ENCODE assay signal across 8 cellular contexts in the genomic region with DNA sequence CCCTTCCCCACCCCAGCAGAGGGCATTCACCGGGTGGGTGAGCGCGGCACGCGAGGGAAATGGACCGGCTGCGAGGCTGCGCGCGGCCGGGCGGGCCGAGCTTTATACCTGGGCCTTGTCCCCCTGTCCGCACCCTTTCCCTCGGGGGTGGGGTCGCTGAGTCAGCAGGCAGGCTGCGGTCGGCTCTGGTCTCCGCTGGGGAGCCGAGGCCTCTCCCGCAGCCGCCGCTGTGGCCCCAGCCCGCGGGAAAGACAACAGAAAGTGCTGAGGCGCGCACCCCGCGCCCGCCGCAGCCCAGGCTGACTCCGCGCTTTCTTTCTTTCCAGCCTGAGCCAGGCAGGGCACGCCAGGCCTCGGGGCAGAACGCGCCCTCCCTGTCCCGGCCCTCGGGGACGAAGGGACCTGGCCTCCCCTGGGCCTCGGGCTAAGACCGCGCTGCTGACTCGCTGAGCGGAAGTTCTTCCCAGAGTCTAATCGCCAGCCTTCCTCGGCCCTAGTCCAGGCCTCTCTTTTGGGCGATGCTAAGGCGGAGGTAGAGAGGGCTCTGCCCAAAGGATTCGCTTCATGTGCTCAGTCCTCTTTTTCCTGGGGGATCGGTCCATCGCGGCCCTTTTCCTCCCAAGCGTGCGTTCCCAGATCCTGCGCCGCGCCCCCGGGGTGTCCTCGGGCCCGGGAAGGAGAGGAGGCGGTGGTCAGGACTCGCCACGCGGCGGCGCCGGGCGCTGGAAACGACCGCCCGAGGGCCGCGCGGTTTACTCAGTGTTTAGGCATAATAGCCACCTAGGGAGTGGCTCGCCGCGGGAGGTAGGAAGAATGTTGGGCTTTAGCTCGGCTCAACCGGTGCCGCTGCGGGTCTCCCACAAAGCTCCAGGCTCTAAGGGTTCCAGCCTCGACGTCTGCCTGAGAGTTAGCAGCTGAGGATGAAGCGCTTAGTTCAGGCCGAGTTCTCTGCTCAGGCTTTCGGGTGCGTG. TPM values are rescaled to one million over a fixed set of nuclear protein-coding genes. Genes with fewer than 3 reads are reported as not detected.
A peak's percentile ranks its signal among the peaks of the same experiment; 100 is the strongest.
DNase-seq lines count a peak whose midpoint lies in the region; ATAC-seq and TF ChIP-seq lines count a peak whose summit lies in the region.

A gene with protein sequence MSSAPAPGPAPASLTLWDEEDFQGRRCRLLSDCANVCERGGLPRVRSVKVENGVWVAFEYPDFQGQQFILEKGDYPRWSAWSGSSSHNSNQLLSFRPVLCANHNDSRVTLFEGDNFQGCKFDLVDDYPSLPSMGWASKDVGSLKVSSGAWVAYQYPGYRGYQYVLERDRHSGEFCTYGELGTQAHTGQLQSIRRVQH (minus strand): TSS at position 78 of the 971 bp plus-strand sequence. CDS start 246 bp downstream, outside the sequence.

- peaks cover 8% of the 10 kb centered on the region for H3K4me1 Mint-ChIP-seq in progenitor cell of endocrine pancreas (ENCODE audit: low read depth)

- no peaks in the 10 kb centered on the region for H3K9me2 ChIP-seq in Karpas-422 (replicated peaks; ENCODE audit: insufficient read depth, low read length)

- peak within 1 kb of the TSS; percentile 41 for H3K27ac Mint-ChIP-seq in progenitor cell of endocrine pancreas

- peak; percentile 83 for DNase-seq in DMS53 (lab: John Stamatoyannopoulos, UW)
- peak; percentile 35 for DNase-seq in NCI-H1105 treated with DMSO at 0.1 percent for 48 hours (lab: John Stamatoyannopoulos, UW)
- no peak for DNase-seq in progenitor cell of endocrine pancreas (ENCODE audit: low spot score, unreplicated experiment)
- DNase-seq in kidney glomerular epithelial cell (lab: John Stamatoyannopoulos, UW) = no peak
- no peak for DNase-seq in Karpas-422
- no peak for DNase-seq in GM19238 (ENCODE audit: insufficient read length, low spot score)

- ATAC-seq in GM21360 (IDR thresholded peaks at IDR 0.05; ENCODE audit: unreplicated experiment) = no peak

- no peaks in the 10 kb centered on the region for H3K9me3 Mint-ChIP-seq in progenitor cell of endocrine pancreas (ENCODE audit: low read depth)

- H3K27me3 ChIP-seq in endocrine pancreas (ENCODE audit: control insufficient read depth, insufficient read depth, low read length) = no peaks in the 10 kb centered on the region
- H3K27me3 ChIP-seq in Karpas-422 (ENCODE audit: low read length) = no peaks in the 10 kb centered on the region

- H3K4me3 Mint-ChIP-seq in progenitor cell of endocrine pancreas (ENCODE audit: low read depth) = peak within 1 kb of the TSS; percentile 35

- no peak within 1 kb of the TSS for H3K4me2 ChIP-seq in Karpas-422 (ENCODE audit: low read depth, low read length, poor library complexity, severe bottlenecking)

- peak; percentile 20 for TF ChIP-seq CTCF in progenitor cell of endocrine pancreas (IDR thresholded peaks at IDR 0.05; ENCODE audit: unreplicated experiment)

- H3K27me3 Mint-ChIP-seq in progenitor cell of endocrine pancreas = peaks cover 87% of the 10 kb centered on the region

- peak within 1 kb of the TSS; percentile 98 for H3K9ac ChIP-seq in endocrine pancreas (ENCODE audit: control insufficient read depth, insufficient read depth, low read length)
- no peak within 1 kb of the TSS for H3K9ac ChIP-seq in Karpas-422 (ENCODE audit: low read length)

- H3K27ac ChIP-seq in Karpas-422 (ENCODE audit: low read length) = no peak within 1 kb of the TSS

- H3K36me3 ChIP-seq in endocrine pancreas (ENCODE audit: control insufficient read depth, insufficient read depth, low read length) = no peaks in the 10 kb centered on the region
- no peaks in the 10 kb centered on the region for H3K36me3 ChIP-seq in Karpas-422 (ENCODE audit: insufficient read depth, low read length)

- H2AFZ ChIP-seq in Karpas-422 (ENCODE audit: low read length) = no peak within 1 kb of the TSS

- H3K4me1 ChIP-seq in endocrine pancreas (ENCODE audit: control insufficient read depth, insufficient read depth, low read length) (no peaks in the 10 kb centered on the region), Karpas-422 (ENCODE audit: low read length) (no peaks in the 10 kb centered on the region)

- no peaks in the 10 kb centered on the region for H3K79me2 ChIP-seq in Karpas-422 (ENCODE audit: low read length)

- H3K36me3 Mint-ChIP-seq in progenitor cell of endocrine pancreas (ENCODE audit: insufficient read depth) = no peaks in the 10 kb centered on the region

- no peaks in the 10 kb centered on the region for H4K20me1 ChIP-seq in Karpas-422 (ENCODE audit: insufficient read depth, low read depth, low read length)

- H3K9me3 ChIP-seq in endocrine pancreas (ENCODE audit: control insufficient read depth, low read length) = no peaks in the 10 kb centered on the region
- no peaks in the 10 kb centered on the region for H3K9me3 ChIP-seq in Karpas-422 (ENCODE audit: low read length)

- no peak within 1 kb of the TSS for H3K4me3 ChIP-seq in endocrine pancreas (ENCODE audit: control insufficient read depth, insufficient read depth, low read length)
- no peak within 1 kb of the TSS for H3K4me3 ChIP-seq in Karpas-422 (ENCODE audit: low read length)

RNA-seq across cellular contexts. Expression of the gene that starts here (rescaled TPM):
- total RNA-seq in progenitor cell of endocrine pancreas = 24.4 and 30.1 TPM in 2 replicates
- not detected in 2 replicates for total RNA-seq in Karpas-422 (2014; rRNA removed; shearing (Covaris generic); ENCODE audit: low replicate concordance)

Comparison
In these comparisons a context has a peak if more than half of its experiments do, and no peak if none do; other contexts are left out.
1. RNA of the gene that starts here (total RNA-seq): 24.4 to 30.1 TPM in progenitor cell of endocrine pancreas; not detected in Karpas-422; every median in the first group is over 10 times any median in the second.
2. DNase-seq: peak in DMS53 (single experiment) and NCI-H1105 treated with DMSO at 0.1 percent for 48 hours (single experiment); none in progenitor cell of endocrine pancreas (single experiment), kidney glomerular epithelial cell (single experiment), Karpas-422 (single experiment) and GM19238 (single experiment).